ENCODE assay signal across 20 cellular contexts in genomic region chr12:28817524-28817923, GRCh38.
DNase-seq lines count a peak whose midpoint lies in the region; ATAC-seq, FAIRE-seq and TF ChIP-seq lines count a peak whose summit lies in the region.
"Had no signal": no experiment of that assay in that cellular context is flagged by ENCODE, and none has a peak within 500 bp of the region (broad histone marks: within the 10 kb centered on the region; RNA-seq: fewer than 3 reads in every experiment).

No MANE protein-coding gene starts in this region.

- H3K36me3 ChIP-seq in GM23338 (ENCODE audit: insufficient read depth) (no peaks in the 10 kb centered on the region; the same call in 1 of the 2 replicates), K562 (ENCODE audit: control insufficient read depth, insufficient read depth, low read length) (no peaks in the 10 kb centered on the region), Karpas-422 (ENCODE audit: insufficient read depth, low read length) (no peaks in the 10 kb centered on the region)
- H3K36me3 ChIP-seq: BE2C, HAP-1 had no signal

- H3K27ac Mint-ChIP-seq in GM23338, result no peak overlapping the region
- H3K27ac Mint-ChIP-seq: CD4-positive, alpha-beta memory T cell; IgD-negative memory B cell had no signal

- CTCF ChIA-PET in K562 (lab: Yijun Ruan, JAX; ENCODE audit: low intra/inter-chr PET ratio), result no interaction called here

- POLR2A ChIA-PET in K562 (lab: Yijun Ruan, JAX), result no interaction called here

- H3K36me3 Mint-ChIP-seq in GM23338 (ENCODE audit: low read depth), result no peaks in the 10 kb centered on the region
- H3K36me3 Mint-ChIP-seq: CD4-positive, alpha-beta memory T cell; IgD-negative memory B cell had no signal

- TF ChIP-seq RAD21 in K562 (CRISPR knock-in tag; conservative IDR thresholded peaks at IDR 0.05 in 1 of 2, IDR thresholded peaks at IDR 0.05 in 1 of 2), result peak in 1 of 2 experiments; percentile 56; a peak in 2 of 4 replicates

- FAIRE-seq in K562 (lab: Jason Lieb, UNC), result peak; percentile 11
- FAIRE-seq: A549, D721Med, G401.6 had no signal

- H3K27ac ChIP-seq in 22Rv1 (no peak overlapping the region), GM23338 (ENCODE audit: low read depth) (no peak overlapping the region), K562 (ENCODE audit: extremely low read depth, low read depth, low read length) (no peak overlapping the region), Karpas-422 (ENCODE audit: low read length) (no peak overlapping the region)
- H3K27ac ChIP-seq: A549, C4-2B, GM23248, KMS-11 had no signal

- intact Hi-C loops in K562 (cut with micrococcal nuclease), result no loop called here

- no peak overlapping the region for H2AFZ ChIP-seq in GM23338
- H2AFZ ChIP-seq in K562 (ENCODE audit: low read depth, low read length), result no peak overlapping the region
- H2AFZ ChIP-seq in Karpas-422 (ENCODE audit: low read length), result no peak overlapping the region
- H2AFZ ChIP-seq: GM23248 had no signal

- no peaks in the 10 kb centered on the region for H3F3A ChIP-seq in GM23338 (replicated peaks; ENCODE audit: low read depth)

- no peaks in the 10 kb centered on the region for H3K79me2 ChIP-seq in GM23338 (replicated peaks; ENCODE audit: insufficient read depth)
- no peaks in the 10 kb centered on the region for H3K79me2 ChIP-seq in K562 (ENCODE audit: control insufficient read depth, insufficient read depth, low read length)
- no peaks in the 10 kb centered on the region for H3K79me2 ChIP-seq in Karpas-422 (ENCODE audit: low read length)

- H3K9me1 ChIP-seq in K562 (ENCODE audit: control insufficient read depth, insufficient read depth, low read length), result no peaks in the 10 kb centered on the region

- H3K27me3 ChIP-seq in GM23338 (ENCODE audit: insufficient read depth), result no peaks in the 10 kb centered on the region
- H3K27me3 ChIP-seq in K562 (ENCODE audit: control insufficient read depth in 2 of 2, insufficient read depth in 2 of 2, low read length in 2 of 2), result peaks cover 0 to 9% of the 10 kb centered on the region in 2 experiments; a peak in 2 of 5 replicates
- no peaks in the 10 kb centered on the region for H3K27me3 ChIP-seq in Karpas-422 (ENCODE audit: low read length)
- H3K27me3 ChIP-seq: BE2C had no signal

- H3K9ac ChIP-seq in K562 (ENCODE audit: insufficient read depth in 1 of 2, low read depth in 2 of 2, low read length in 2 of 2) (no peak overlapping the region), Karpas-422 (ENCODE audit: low read length) (no peak overlapping the region)
- H3K9ac ChIP-seq: GM23248, KMS-11 had no signal

- no peaks in the 10 kb centered on the region for H3K4me1 Mint-ChIP-seq in GM23338
- H3K4me1 Mint-ChIP-seq: CD4-positive, alpha-beta memory T cell; IgD-negative memory B cell had no signal

- BruUV-seq in K562 (replicated peaks; lab: Mats Ljungman, UMichigan), result no TSS peak

- no peaks in the 10 kb centered on the region for H3K4me1 ChIP-seq in GM23338 (ENCODE audit: insufficient read depth)
- no peaks in the 10 kb centered on the region for H3K4me1 ChIP-seq in K562 (replicated peaks in 1 of 2; ENCODE audit: control insufficient read depth in 2 of 2, insufficient read depth in 2 of 2, low read length in 2 of 2)
- H3K4me1 ChIP-seq in Karpas-422 (ENCODE audit: low read length), result no peaks in the 10 kb centered on the region
- H3K4me1 ChIP-seq: A549, BE2C, HAP-1 had no signal

- TF ChIP-seq CTCF in 22Rv1 (IDR thresholded peaks at IDR 0.05) (0 out of 2 replicates have a peak, but pooled peaks have one; percentile 10), GM23338 (conservative IDR thresholded peaks at IDR 0.05; ENCODE audit: low read depth in 2 of 2) (peak; percentile 33 to 60), K562 (IDR thresholded peaks at IDR 0.05 in 2 of 3, conservative IDR thresholded peaks at IDR 0.05 in 1 of 3; ENCODE audit: insufficient read depth in 2 of 3, low read depth in 1 of 3, low read length in 3 of 3) (peak; percentile 50 to 94 (median 64); a peak in 5 of 6 replicates), GM13977 (IDR thresholded peaks at IDR 0.05; ENCODE audit: extremely low read depth, insufficient read depth, missing control alignments) (no peak), GM10266 (IDR thresholded peaks at IDR 0.05; ENCODE audit: control insufficient read depth, insufficient read depth, low read depth, missing control alignments) (no peak)

- H3K4me3 Mint-ChIP-seq in GM23338, result no peak overlapping the region
- H3K4me3 Mint-ChIP-seq: CD4-positive, alpha-beta memory T cell; IgD-negative memory B cell had no signal

- H3K4me3 ChIP-seq in GM23338, result no peak overlapping the region
- H3K4me3 ChIP-seq in K562, result no peak overlapping the region
- H3K4me3 ChIP-seq in Karpas-422 (ENCODE audit: low read length), result no peak overlapping the region
- H3K4me3 ChIP-seq: A549, GM23248, HAP-1 had no signal

- in situ Hi-C loops in K562 (cut with MboI) (no loop called here), GM13977 (cut with MboI; ENCODE audit: low pct_unique_long_range_greater_than_20kb, low sequenced_read_pairs, unreplicated experiment) (no loop called here)

- peak; percentile 16 for DNase-seq in GM23338 (ENCODE audit: low spot score)
- peak in 3 of 4 experiments; percentile 11 to 27 (median 16) for DNase-seq in K562 (ENCODE audit: extremely low read depth in 1 of 4, low spot score in 3 of 4)
- peak; percentile 19 for DNase-seq in iPS-NIHi7 (ENCODE audit: extremely low spot score)
- no peak for DNase-seq in Karpas-422
- DNase-seq in GM13977 (ENCODE audit: low spot score), result no peak
- DNase-seq in GM10266 (ENCODE audit: extremely low spot score), result no peak
- DNase-seq: BE2C; CD4-positive, alpha-beta memory T cell; COR-L47; DMS79; EL; GM23248 had no signal

- H3K9me3 ChIP-seq in K562 (replicated peaks; ENCODE audit: control insufficient read depth, insufficient read depth, low read depth, low read length) (no peaks in the 10 kb centered on the region), Karpas-422 (ENCODE audit: low read length) (no peaks in the 10 kb centered on the region)
- H3K9me3 ChIP-seq: A549, BE2C, HAP-1 had no signal

- H4K20me1 ChIP-seq in GM23338 (replicated peaks; ENCODE audit: insufficient read depth) (no peaks in the 10 kb centered on the region), K562 (replicated peaks; ENCODE audit: control insufficient read depth, insufficient read depth, low read length) (no peaks in the 10 kb centered on the region), Karpas-422 (ENCODE audit: insufficient read depth, low read depth, low read length) (no peaks in the 10 kb centered on the region)

- TF ChIP-seq EP300 in K562 (IDR thresholded peaks at IDR 0.05; ENCODE audit: low read length), result no peak

- H3K4me2 ChIP-seq in GM23338 (no peak overlapping the region), K562 (ENCODE audit: insufficient read depth, low read length) (no peak overlapping the region), Karpas-422 (ENCODE audit: low read depth, low read length, poor library complexity, severe bottlenecking) (no peak overlapping the region)
- H3K4me2 ChIP-seq: A549, KMS-11 had no signal

- ATAC-seq in GM23338 (no peak), K562 (peak; percentile 74)
- ATAC-seq: A549 had no signal

- peaks cover 8% of the 10 kb centered on the region for H3K27me3 Mint-ChIP-seq in GM23338 (ENCODE audit: insufficient read depth, low read depth, poor library complexity)
- H3K27me3 Mint-ChIP-seq: CD4-positive, alpha-beta memory T cell; IgD-negative memory B cell had no signal

- no peak for TF ChIP-seq POLR2A in K562 (conservative IDR thresholded peaks at IDR 0.05)

- peaks cover 3% of the 10 kb centered on the region; the same call in 1 of the 3 replicates for H3K9me3 Mint-ChIP-seq in GM23338

- 1% methylated on average over 7 of the region's 7 CpGs for WGBS in K562 (ENCODE audit: insufficient coverage, low coverage, missing lambda C conversion rate)

- H3K9me2 ChIP-seq in GM23338 (ENCODE audit: insufficient read depth) (0 out of 2 replicates have a peak, but pooled peaks cover 5% of the 10 kb centered on the region), Karpas-422 (replicated peaks; ENCODE audit: insufficient read depth, low read length) (no peaks in the 10 kb centered on the region)

TF ChIP-seq in GM23338, 12 proteins besides CTCF, POLR2A, EP300 and RAD21:
- no peak for TF ChIP-seq POLR2AphosphoS5 (IDR thresholded peaks at IDR 0.05; ENCODE audit: low read depth)
- TF ChIP-seq EZH2phosphoT487 (IDR thresholded peaks at IDR 0.05; ENCODE audit: unreplicated experiment), result no peak
- TF ChIP-seq EZH2 (IDR thresholded peaks at IDR 0.05; ENCODE audit: low read depth, unreplicated experiment), result no peak

TF ChIP-seq in K562, 482 proteins besides CTCF, POLR2A, EP300 and RAD21:
- TF ChIP-seq JUND (IDR thresholded peaks at IDR 0.05; ENCODE audit: borderline replicate concordance, low read depth, low read length) (0 out of 2 replicates have a peak, but pooled peaks have one; percentile 23), JUND (tag; IDR thresholded peaks at IDR 0.05; ENCODE audit: borderline replicate concordance, low read depth, low read length) (no peak; the same call in 2 of the 3 replicates), NBN (IDR thresholded peaks at IDR 0.05; ENCODE audit: low read depth) (no peak)

Comparison
In these comparisons a context has a peak if more than half of its experiments do, and no peak if none do; other contexts are left out.
1. CTCF ChIP-seq: peak in 22Rv1 (single experiment), GM23338 (2 of 2) and K562 (3 of 3); none in GM13977 (single experiment) and GM10266 (single experiment).
2. DNase-seq: peak in GM23338 (single experiment), K562 (3 of 4) and iPS-NIHi7 (single experiment); none in Karpas-422 (single experiment), GM13977 (single experiment) and GM10266 (single experiment).